Comparison of ENCODE assay signal across 19 cellular contexts in the genomic region with DNA sequence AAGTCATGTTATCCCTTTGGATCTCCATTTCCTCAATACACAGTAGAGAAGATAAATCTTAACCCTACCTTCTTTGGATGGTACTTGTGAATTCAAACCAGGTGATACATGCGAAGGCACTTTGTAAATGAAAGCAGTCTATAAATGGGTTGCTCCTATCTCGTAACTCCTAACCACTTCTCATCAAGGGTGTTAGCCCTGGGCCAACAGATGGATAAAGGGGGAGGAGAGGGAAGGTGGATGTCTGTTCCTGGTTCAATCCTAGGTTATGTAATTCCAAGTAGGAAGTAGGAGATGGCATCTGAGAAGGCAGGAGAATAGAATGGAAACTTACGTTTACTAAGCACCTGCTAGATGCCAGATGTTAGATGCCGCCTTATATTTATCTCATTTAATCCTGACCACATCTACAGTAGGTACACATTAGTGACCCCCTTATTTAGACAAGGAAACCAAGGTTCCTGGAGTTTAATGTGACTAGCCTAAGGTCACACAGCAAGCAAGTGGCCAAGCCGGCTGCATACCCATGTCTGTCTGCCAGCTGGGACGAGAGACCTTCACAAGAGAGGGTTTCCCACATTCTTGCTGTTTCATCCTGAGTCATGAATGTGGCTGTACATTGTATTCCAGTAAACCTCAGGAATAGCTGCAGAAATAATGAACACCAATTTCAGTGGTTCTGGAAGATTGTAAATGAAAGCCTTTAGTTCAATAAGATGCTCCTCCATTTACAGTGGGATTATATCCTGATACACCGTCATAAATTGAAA. TPM values are rescaled to one million over a fixed set of nuclear protein-coding genes. Genes with fewer than 3 reads are reported as not detected.
DNase-seq lines count a peak whose midpoint lies in the region; ATAC-seq and TF ChIP-seq lines count a peak whose summit lies in the region.
"Had no signal": no experiment of that assay in that cellular context is flagged by ENCODE, and none has a peak within 500 bp of the region (broad histone marks: within the 10 kb centered on the region; RNA-seq: fewer than 3 reads in every experiment).

No MANE protein-coding gene starts in this region.

- no peak overlapping the region for H3K27ac Mint-ChIP-seq in activated naive CD8-positive, alpha-beta T cell treated with anti-CD3 and anti-CD28 coated beads for 36 hours
- no peak overlapping the region for H3K27ac Mint-ChIP-seq in effector memory CD8-positive, alpha-beta T cell
- H3K27ac Mint-ChIP-seq: CD14-positive monocyte had no signal

- H3K36me3 Mint-ChIP-seq in activated naive CD8-positive, alpha-beta T cell treated with anti-CD3 and anti-CD28 coated beads for 36 hours: no peaks in the 10 kb centered on the region
- H3K36me3 Mint-ChIP-seq in effector memory CD8-positive, alpha-beta T cell (ENCODE audit: insufficient read depth): no peaks in the 10 kb centered on the region
- H3K36me3 Mint-ChIP-seq: CD14-positive monocyte had no signal

- DNase-seq in NCI-H2171 treated with DMSO at 0.1 percent for 48 hours (lab: John Stamatoyannopoulos, UW) (peak; percentile 25), NCI-H2171 (lab: John Stamatoyannopoulos, UW) (no peak), RKO (ENCODE audit: low spot score) (peak; percentile 2), epithelial cell of esophagus (ENCODE audit: low read depth) (peak; percentile 16), non-pigmented ciliary epithelial cell (ENCODE audit: low read depth) (peak; percentile 9), NCI-H187 treated with DMSO at 0.1 percent for 48 hours (lab: John Stamatoyannopoulos, UW) (no peak)
- no peak for DNase-seq in activated naive CD8-positive, alpha-beta T cell treated with anti-CD3 and anti-CD28 coated beads for 36 hours
- no peak for DNase-seq in effector memory CD8-positive, alpha-beta T cell
- DNase-seq: 8988T, DMS79 treated with DMSO at 0.1 percent for 48 hours, HCEC 1CT, NCI-H1694 treated with DMSO at 0.1 percent for 48 hours, NCI-H446, NCI-H748 treated with DMSO at 0.1 percent for 48 hours, OCI-M1, RPMI8226, SHP77 treated with DMSO at 0.1 percent for 48 hours had no signal

- no peak for TF ChIP-seq CTCF in epithelial cell of esophagus (IDR thresholded peaks at IDR 0.05; ENCODE audit: insufficient read depth, low read depth, low read length, missing control alignments)

- no peak overlapping the region for H3K4me3 ChIP-seq in epithelial cell of esophagus (ENCODE audit: low read length)

- H3K4me1 Mint-ChIP-seq in activated naive CD8-positive, alpha-beta T cell treated with anti-CD3 and anti-CD28 coated beads for 36 hours: no peaks in the 10 kb centered on the region
- H3K4me1 Mint-ChIP-seq in effector memory CD8-positive, alpha-beta T cell (ENCODE audit: low read depth in 2 of 2): no peaks in the 10 kb centered on the region

- no peak for ATAC-seq in effector memory CD8-positive, alpha-beta T cell (replicated peaks)

- no peaks in the 10 kb centered on the region for H3K27me3 Mint-ChIP-seq in activated naive CD8-positive, alpha-beta T cell treated with anti-CD3 and anti-CD28 coated beads for 36 hours
- H3K27me3 Mint-ChIP-seq in effector memory CD8-positive, alpha-beta T cell: peaks cover 28 to 32% of the 10 kb centered on the region in 2 donors

- no peak overlapping the region for H3K4me3 Mint-ChIP-seq in activated naive CD8-positive, alpha-beta T cell treated with anti-CD3 and anti-CD28 coated beads for 36 hours
- H3K4me3 Mint-ChIP-seq in effector memory CD8-positive, alpha-beta T cell: no peak overlapping the region
- H3K4me3 Mint-ChIP-seq: CD14-positive monocyte had no signal

- no peaks in the 10 kb centered on the region for H3K9me3 Mint-ChIP-seq in activated naive CD8-positive, alpha-beta T cell treated with anti-CD3 and anti-CD28 coated beads for 36 hours
- H3K9me3 Mint-ChIP-seq in effector memory CD8-positive, alpha-beta T cell: no peaks in the 10 kb centered on the region
- H3K9me3 Mint-ChIP-seq: CD14-positive monocyte had no signal

RNA-seq across cellular contexts. Expression of a gene that starts 47.7 kb away (rescaled TPM):
- not detected for total RNA-seq in activated naive CD8-positive, alpha-beta T cell treated with anti-CD3 and anti-CD28 coated beads for 36 hours
- total RNA-seq: G401 had no signal

Comparison
In these comparisons a context has a peak if more than half of its experiments do, and no peak if none do; other contexts are left out.
1. DNase-seq: peak in NCI-H2171 treated with DMSO at 0.1 percent for 48 hours (single experiment), RKO (single experiment), epithelial cell of esophagus (single experiment) and non-pigmented ciliary epithelial cell (single experiment); none in NCI-H2171 (single experiment), activated naive CD8-positive, alpha-beta T cell treated with anti-CD3 and anti-CD28 coated beads for 36 hours (single experiment), NCI-H187 treated with DMSO at 0.1 percent for 48 hours (single experiment) and effector memory CD8-positive, alpha-beta T cell (0 of 3).